ENCODE assay signal across 8 cellular contexts in the genomic region with DNA sequence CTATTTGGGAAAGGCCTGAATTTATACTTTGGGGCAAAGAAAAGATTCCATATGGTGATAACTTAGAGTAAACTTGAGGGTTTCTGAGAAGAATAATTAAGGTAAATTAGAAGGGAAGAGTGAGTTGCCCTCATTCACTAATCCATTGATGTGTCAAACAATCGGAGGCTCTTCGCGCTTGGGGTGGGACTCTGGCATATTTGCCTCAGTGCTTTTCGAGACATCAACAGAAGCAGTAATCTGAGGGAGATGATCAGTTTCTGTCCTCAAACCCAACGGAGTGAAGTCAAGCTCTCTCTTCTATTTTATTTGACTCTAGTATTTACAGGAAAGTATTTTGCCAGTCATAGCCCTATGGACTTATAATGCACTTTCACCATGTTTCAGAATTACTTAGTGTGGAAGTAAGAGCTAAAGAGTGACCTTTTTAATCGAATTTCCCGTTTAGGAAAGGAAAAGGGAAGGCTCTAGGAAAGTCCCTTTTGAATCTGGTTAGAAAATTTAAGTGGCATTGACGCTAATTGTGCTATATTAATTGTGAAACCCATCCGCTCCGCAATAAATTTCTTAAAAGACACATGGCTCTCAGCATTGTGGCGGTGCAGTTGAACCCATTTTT. TPM values are rescaled to one million over a fixed set of nuclear protein-coding genes. Genes with fewer than 3 reads are reported as not detected.
A peak's percentile ranks its signal among the peaks of the same experiment; 100 is the strongest.
DNase-seq lines count a peak whose midpoint lies in the region; ATAC-seq, FAIRE-seq and TF ChIP-seq lines count a peak whose summit lies in the region.

No MANE protein-coding gene starts in this region.

- no peak for ATAC-seq in HepG2
- ATAC-seq in thoracic aorta (ENCODE audit: insufficient number of reproducible peaks, low FRiP score, low read depth), result no peak
- ATAC-seq in GM21381 (IDR thresholded peaks at IDR 0.05; ENCODE audit: unreplicated experiment), result no peak
- ATAC-seq in GM21529 (IDR thresholded peaks at IDR 0.05; ENCODE audit: unreplicated experiment), result no peak

- H4K20me1 ChIP-seq in HepG2 (ENCODE audit: insufficient read depth, low read length), result peaks cover 49% of the 10 kb centered on the region

- peaks cover 18 to 46% of the 10 kb centered on the region in 2 donors for H3K4me1 ChIP-seq in adrenal gland (replicated peaks in 1 of 2)
- H3K4me1 ChIP-seq in HepG2 (ENCODE audit: insufficient read depth, low read length), result peaks cover 47% of the 10 kb centered on the region
- peaks cover 38 to 49% of the 10 kb centered on the region in 2 donors for H3K4me1 ChIP-seq in thoracic aorta (ENCODE audit: control insufficient read depth in 1 of 2, low read depth in 2 of 2)

- TF ChIP-seq POLR2A in adrenal gland (IDR thresholded peaks at IDR 0.05) (no peak), HepG2 (IDR thresholded peaks at IDR 0.05; ENCODE audit: insufficient read depth in 1 of 2, low read depth in 2 of 2, low read length in 2 of 2) (no peak)

- no peak for TF ChIP-seq CTCF in 22Rv1 (IDR thresholded peaks at IDR 0.05)
- no peak for TF ChIP-seq CTCF in adrenal gland (IDR thresholded peaks at IDR 0.05)
- no peak for TF ChIP-seq CTCF in HepG2 (CRISPR knock-in tag; IDR thresholded peaks at IDR 0.05)
- TF ChIP-seq CTCF in thoracic aorta (IDR thresholded peaks at IDR 0.05), result no peak

- H3K4me3 ChIP-seq in adrenal gland (peak overlapping the region; percentile 51 to 79 (median 72)), HepG2 (replicated peaks in 1 of 3; ENCODE audit: insufficient read depth in 1 of 3, low read depth in 2 of 3, low read length in 3 of 3) (peak overlapping the region; percentile 82 to 94 (median 91)), thoracic aorta (peak overlapping the region; percentile 93)

- POLR2A ChIA-PET in HepG2 (lab: Yijun Ruan, JAX), result interaction anchor here (0.7 to 2.3 kb wide), 7 partner anchors 14 to 157 kb away, joined by 3 to 19 read pairs (median 4); a partner anchor contains a TSS

- H3K9me3 ChIP-seq in adrenal gland (replicated peaks in 1 of 3) (no peaks in the 10 kb centered on the region), HepG2 (ENCODE audit: low read length) (no peaks in the 10 kb centered on the region), thoracic aorta (no peaks in the 10 kb centered on the region)

- H3K4me2 ChIP-seq in HepG2 (ENCODE audit: low read depth, low read length), result peak overlapping the region; percentile 90

- H3K9ac ChIP-seq in HepG2 (ENCODE audit: insufficient read depth, low read depth, low read length), result peak overlapping the region; percentile 94

- no peak overlapping the region for H2AFZ ChIP-seq in HepG2 (ENCODE audit: low read length)

- H3K27me3 ChIP-seq in adrenal gland, result no peaks in the 10 kb centered on the region
- H3K27me3 ChIP-seq in HepG2 (ENCODE audit: control insufficient read depth in 1 of 2, insufficient read depth in 2 of 2, low read length in 2 of 2), result peaks cover 0 to 5% of the 10 kb centered on the region in 2 experiments; a peak in 1 of 5 replicates
- H3K27me3 ChIP-seq in thoracic aorta (replicated peaks; ENCODE audit: insufficient read depth), result no peaks in the 10 kb centered on the region

- peaks cover 65% of the 10 kb centered on the region for H3K79me2 ChIP-seq in HepG2 (ENCODE audit: insufficient read depth, low read length)

- no peak for TF ChIP-seq EP300 in HepG2 (IDR thresholded peaks at IDR 0.05; ENCODE audit: low read depth in 2 of 2, low read length in 2 of 2)
- no peak for TF ChIP-seq EP300 in HepG2 (CRISPR knock-in tag; IDR thresholded peaks at IDR 0.05; ENCODE audit: borderline replicate concordance)

- no peak for FAIRE-seq in HepG2 (lab: Jason Lieb, UNC)

- BruUV-seq in HepG2 (replicated peaks; lab: Mats Ljungman, UMichigan), result no TSS peak

- WGBS in adrenal gland, 4 donors, result 0 to 2% (median 1%) methylated on average over 11 of the region's 11 CpGs
- WGBS in HepG2 (ENCODE audit: low lambda C conversion rate), result 3% methylated on average over 11 of the region's 11 CpGs

- no peak for TF ChIP-seq RAD21 in HepG2 (CRISPR knock-in tag; IDR thresholded peaks at IDR 0.05)

- peak overlapping the region; percentile 96 for H3K27ac ChIP-seq in 22Rv1
- H3K27ac ChIP-seq in adrenal gland, result peak overlapping the region; percentile 80 to 97 (median 96)
- H3K27ac ChIP-seq in HepG2 (ENCODE audit: extremely low read length, insufficient read depth, low read length), result peak overlapping the region; percentile 85
- peak overlapping the region in 1 of 2 donors; percentile 99 for H3K27ac ChIP-seq in thoracic aorta

- intact Hi-C loops in adrenal gland (cut with DNase I), result loop anchor here in 1 of 2 donors (5.0 kb wide), 1 partner anchor 42 kb away; no protein-coding TSS in a partner anchor
- intact Hi-C loops in HepG2 (cut with micrococcal nuclease; ENCODE audit: unreplicated experiment), result no loop called here

- in situ Hi-C loops in HepG2 (cut with HindIII; ENCODE audit: extremely low pct_ligation_motif_present, low pct_unique_long_range_greater_than_20kb), result no loop called here

- peak; percentile 24 for DNase-seq in HCEC 1CT
- no peak for DNase-seq in adrenal gland
- no peak for DNase-seq in HepG2 (ENCODE audit: low spot score)
- no peak for DNase-seq in thoracic aorta (ENCODE audit: low spot score)
- DNase-seq in NOMO-1 treated with DMSO at 0.1 percent for 48 hours (lab: John Stamatoyannopoulos, UW; ENCODE audit: unreplicated experiment), result no peak

- peaks cover 0 to 17% of the 10 kb centered on the region in 2 donors for H3K36me3 ChIP-seq in adrenal gland (replicated peaks in 1 of 2)
- peaks cover 3 to 19% of the 10 kb centered on the region in 2 experiments; a peak in 4 of 5 replicates for H3K36me3 ChIP-seq in HepG2 (replicated peaks in 1 of 2; ENCODE audit: control insufficient read depth in 1 of 2, insufficient read depth in 2 of 2, low read length in 2 of 2)
- H3K36me3 ChIP-seq in thoracic aorta, result peaks cover 3% of the 10 kb centered on the region

- CTCF ChIA-PET in HepG2 (lab: Yijun Ruan, JAX; ENCODE audit: low intra/inter-chr PET ratio, low total read pairs), result interaction anchor here (1.1 kb wide), 1 partner anchor 43 kb away, joined by 4 read pairs; no protein-coding TSS in a partner anchor

RNA-seq across cellular contexts. Expression of a gene that starts 1.3 kb away (rescaled TPM):
- 100 to 1,000 TPM in 7 of 8 donors, 10 to 100 TPM in 1; 96.3 to 258 (median 155) TPM for total RNA-seq in adrenal gland
- polyA plus RNA-seq in adrenal gland, result 100 to 1,000 TPM in 1 of 3 donors, 10 to 100 TPM in 2; 31.8 to 369 (median 36.5) TPM
- total RNA-seq in HepG2 (2016; rRNA removed; fragmentation: Illumina TruSeq; extraction: Trizol), result 106 and 120 TPM in 2 replicates
- total RNA-seq in HepG2 (2016; cell fraction: cytosol; rRNA removed; fragmentation: Illumina TruSeq; extraction: Trizol; ENCODE audit: low read depth), result 19.3 and 24.2 TPM in 2 replicates
- total RNA-seq in HepG2 (2016; cell fraction: insoluble cytoplasmic fraction; rRNA removed; fragmentation: Illumina TruSeq; extraction: Trizol), result 113 and 116 TPM in 2 replicates
- 40.0 and 43.5 TPM in 2 replicates for total RNA-seq in HepG2 (2016; cell fraction: membrane; rRNA removed; fragmentation: Illumina TruSeq; extraction: Trizol)
- 72.2 and 76.5 TPM in 2 replicates for total RNA-seq in HepG2 (2016; cell fraction: nucleus; rRNA removed; fragmentation: Illumina TruSeq; extraction: Trizol)
- polyA plus RNA-seq in HepG2 (2011; rRNA removed), result 39.0 and 48.2 TPM in 2 replicates
- polyA plus RNA-seq in HepG2 (2011; cell fraction: cytosol; rRNA removed), result 33.3 and 40.9 TPM in 2 replicates
- polyA plus RNA-seq in HepG2 (2011; cell fraction: nucleus; rRNA removed), result 28.6 and 31.9 TPM in 2 replicates
- 98.5 and 102 TPM in 2 replicates for polyA plus RNA-seq in HepG2 (2012)
- polyA plus RNA-seq in HepG2 (2016; cell fraction: cytosol; fragmentation: Illumina TruSeq; extraction: Trizol; ENCODE audit: low read depth), result 18.0 and 27.8 TPM in 2 replicates
- polyA plus RNA-seq in HepG2 (2016; cell fraction: insoluble cytoplasmic fraction; fragmentation: Illumina TruSeq; extraction: Trizol; ENCODE audit: low read depth), result 113 and 118 TPM in 2 replicates
- 28.6 and 39.1 TPM in 2 replicates for polyA plus RNA-seq in HepG2 (2016; cell fraction: membrane; fragmentation: Illumina TruSeq; extraction: Trizol; ENCODE audit: low read depth)
- polyA plus RNA-seq in HepG2 (2016; cell fraction: nucleus; fragmentation: Illumina TruSeq; extraction: Trizol; ENCODE audit: insufficient read depth, low read depth), result 112 and 122 TPM in 2 replicates
- 42.7 and 61.6 TPM in 2 replicates for polyA minus RNA-seq in HepG2 (2011; rRNA and poly(A)+ RNA removed; ENCODE audit: low replicate concordance)
- polyA minus RNA-seq in HepG2 (2011; cell fraction: cytosol; rRNA and poly(A)+ RNA removed), result 82.0 and 98.0 TPM in 2 replicates
- 46.1 and 55.2 TPM in 2 replicates for polyA minus RNA-seq in HepG2 (2011; cell fraction: nucleus; rRNA and poly(A)+ RNA removed)
- total RNA-seq in thoracic aorta, result 10 to 100 TPM; 73.9 to 80.8 TPM

RNA-seq across cellular contexts. Expression of a gene that starts 52.9 kb away (rescaled TPM):
- total RNA-seq in adrenal gland, result 10 to 100 TPM in 4 of 8 donors, 1 to 10 TPM in 4; 5.0 to 22.8 (median 10.0) TPM
- 10 to 100 TPM in 1 of 3 donors, 1 to 10 TPM in 2; 2.8 to 10.4 (median 6.4) TPM for polyA plus RNA-seq in adrenal gland
- 3.4 and 3.6 TPM in 2 replicates for total RNA-seq in HepG2 (2016; rRNA removed; fragmentation: Illumina TruSeq; extraction: Trizol)
- 2.6 and 3.1 TPM in 2 replicates for total RNA-seq in HepG2 (2016; cell fraction: cytosol; rRNA removed; fragmentation: Illumina TruSeq; extraction: Trizol; ENCODE audit: low read depth)
- 3.3 and 4.2 TPM in 2 replicates for total RNA-seq in HepG2 (2016; cell fraction: insoluble cytoplasmic fraction; rRNA removed; fragmentation: Illumina TruSeq; extraction: Trizol)
- 6.0 and 7.0 TPM in 2 replicates for total RNA-seq in HepG2 (2016; cell fraction: membrane; rRNA removed; fragmentation: Illumina TruSeq; extraction: Trizol)
- total RNA-seq in HepG2 (2016; cell fraction: nucleus; rRNA removed; fragmentation: Illumina TruSeq; extraction: Trizol), result 3.7 TPM in 2 replicates
- 4.8 and 4.9 TPM in 2 replicates for polyA plus RNA-seq in HepG2 (2011; rRNA removed)
- 3.8 and 4.0 TPM in 2 replicates for polyA plus RNA-seq in HepG2 (2011; cell fraction: cytosol; rRNA removed)
- 3.6 and 4.6 TPM in 2 replicates for polyA plus RNA-seq in HepG2 (2011; cell fraction: nucleus; rRNA removed)
- polyA plus RNA-seq in HepG2 (2012), result 7.3 and 11.4 TPM in 2 replicates
- polyA plus RNA-seq in HepG2 (2016; cell fraction: cytosol; fragmentation: Illumina TruSeq; extraction: Trizol; ENCODE audit: low read depth), result 2.1 and 2.7 TPM in 2 replicates
- 3.7 and 4.9 TPM in 2 replicates for polyA plus RNA-seq in HepG2 (2016; cell fraction: insoluble cytoplasmic fraction; fragmentation: Illumina TruSeq; extraction: Trizol; ENCODE audit: low read depth)
- polyA plus RNA-seq in HepG2 (2016; cell fraction: membrane; fragmentation: Illumina TruSeq; extraction: Trizol; ENCODE audit: low read depth), result 6.1 and 6.3 TPM in 2 replicates
- polyA plus RNA-seq in HepG2 (2016; cell fraction: nucleus; fragmentation: Illumina TruSeq; extraction: Trizol; ENCODE audit: insufficient read depth, low read depth), result 4.6 and 4.7 TPM in 2 replicates
- 2.6 and 8.0 TPM in 2 replicates for polyA minus RNA-seq in HepG2 (2011; rRNA and poly(A)+ RNA removed; ENCODE audit: low replicate concordance)
- 3.7 and 5.7 TPM in 2 replicates for polyA minus RNA-seq in HepG2 (2011; cell fraction: cytosol; rRNA and poly(A)+ RNA removed)
- 5.5 and 7.8 TPM in 2 replicates for polyA minus RNA-seq in HepG2 (2011; cell fraction: nucleus; rRNA and poly(A)+ RNA removed)
- 10 to 100 TPM in 1 of 2 donors, 1 to 10 TPM in 1; 8.7 to 18.8 TPM for total RNA-seq in thoracic aorta
